Comparison of ENCODE assay signal across 8 cellular contexts in genomic region chr22:37804886-37805857, GRCh38. TPM values are rescaled to one million over a fixed set of nuclear protein-coding genes. Genes with fewer than 3 reads are reported as not detected.
A peak's percentile ranks its signal among the peaks of the same experiment; 100 is the strongest.
DNase-seq lines count a peak whose midpoint lies in the region; ATAC-seq and TF ChIP-seq lines count a peak whose summit lies in the region.

No MANE protein-coding gene starts in this region.

- H3K27ac ChIP-seq in GM23248 = peak overlapping the region; percentile 74
- peak overlapping the region; percentile 91 for H3K27ac ChIP-seq in esophagus (ENCODE audit: low read depth in 2 of 2, low read length in 1 of 2)

- H3K4me3 ChIP-seq in GM23248 = peak overlapping the region; percentile 76
- peak overlapping the region; percentile 58 to 76 for H3K4me3 ChIP-seq in esophagus (ENCODE audit: low read depth in 1 of 2, low read length in 2 of 2)
- H3K4me3 ChIP-seq in mucosa of descending colon = peak overlapping the region; percentile 33

- peak overlapping the region; percentile 88 for H3K9ac ChIP-seq in GM23248

- peaks cover 11% of the 10 kb centered on the region for H3K4me1 ChIP-seq in GM23248 (ENCODE audit: insufficient read depth)
- H3K4me1 ChIP-seq in esophagus (ENCODE audit: control insufficient read depth in 2 of 2, insufficient read depth in 2 of 2, low read length in 1 of 2) = peaks cover 2 to 10% of the 10 kb centered on the region in 2 donors
- peaks cover 29% of the 10 kb centered on the region for H3K4me1 ChIP-seq in mucosa of descending colon (ENCODE audit: low read depth)

- no peaks in the 10 kb centered on the region for H4K20me1 ChIP-seq in GM23248 (ENCODE audit: insufficient read depth)

- H3K4me2 ChIP-seq in GM23248 (ENCODE audit: unreplicated experiment) = peak overlapping the region; percentile 98

- WGBS in GM23248 (ENCODE audit: low coverage in 1 of 2, low lambda C conversion rate in 2 of 2, missing lambda C conversion rate in 2 of 2), 2 experiments = 2% methylated on average over 43 to 77 of the region's 90 CpGs
- WGBS in esophagus, 2 donors = 4% methylated on average over 85 to 90 of the region's 90 CpGs

- in situ Hi-C loops in GM23248 (cut with MboI) = no loop called here

- H3K9me3 ChIP-seq in GM23248 (ENCODE audit: low read depth) (no peaks in the 10 kb centered on the region), esophagus (ENCODE audit: control insufficient read depth in 2 of 2, insufficient read depth in 1 of 2, low read depth in 1 of 2, low read length in 1 of 2) (no peaks in the 10 kb centered on the region), mucosa of descending colon (no peaks in the 10 kb centered on the region)

- H3K36me3 ChIP-seq in GM23248 (ENCODE audit: low read depth) (no peaks in the 10 kb centered on the region), esophagus (ENCODE audit: control insufficient read depth in 2 of 2, insufficient read depth in 2 of 2, low read length in 1 of 2) (peaks cover 0 to 4% of the 10 kb centered on the region in 2 donors), mucosa of descending colon (ENCODE audit: low read depth) (no peaks in the 10 kb centered on the region)

- H2AFZ ChIP-seq in GM23248 = peak overlapping the region; percentile 78

- peak; percentile 96 for DNase-seq in 8988T
- DNase-seq in GM23248 = peak; percentile 88
- DNase-seq in OCI-M1 (lab: John Stamatoyannopoulos, UW) = peak; percentile 93
- DNase-seq in activated T-cell treated with anti-CD3 and anti-CD28 coated beads, Interleukin-2, amount 50 U/mL, for 48 hours = peak; percentile 82 to 88
- peak; percentile 92 to 98 (median 94) for DNase-seq in mucosa of descending colon
- DNase-seq in stimulated activated CD8-positive, alpha-beta memory T cell treated with anti-CD3 and anti-CD28 coated beads, Interleukin-2, amount 100 ng/mL, for 48 hours (ENCODE audit: low read depth in 2 of 2) = peak; percentile 51 to 70

- H3K27me3 ChIP-seq in GM23248 (replicated peaks; ENCODE audit: insufficient read depth) = no peaks in the 10 kb centered on the region
- H3K27me3 ChIP-seq in esophagus (ENCODE audit: control insufficient read depth in 1 of 2, insufficient read depth in 2 of 2, low read length in 2 of 2) = no peaks in the 10 kb centered on the region

- ATAC-seq in mucosa of descending colon (peak; percentile 72), HG02623 (IDR thresholded peaks at IDR 0.05; ENCODE audit: unreplicated experiment) (no peak)

- H3K9me2 ChIP-seq in GM23248 (ENCODE audit: insufficient read depth) = no peaks in the 10 kb centered on the region

- no peak for TF ChIP-seq CTCF in mucosa of descending colon (IDR thresholded peaks at IDR 0.05)

- intact Hi-C loops in mucosa of descending colon (cut with DNase I, micrococcal nuclease) = no loop called here

- peaks cover 14% of the 10 kb centered on the region for H3F3A ChIP-seq in GM23248 (ENCODE audit: insufficient read depth)

- peaks cover 20% of the 10 kb centered on the region; the same call in 1 of the 2 replicates for H3K79me2 ChIP-seq in GM23248 (ENCODE audit: insufficient read depth)

RNA-seq across cellular contexts. Expression of gene GCAT, which starts 2.6 kb away (rescaled TPM):
- total RNA-seq in GM23248 (2014; rRNA removed; shearing (Covaris generic)) = 36.1 and 73.7 TPM in 2 replicates
- polyA plus RNA-seq in GM23248 (2016; fragmentation: Nextera tagmentation; extraction: Ambion mirVana) (31.5 and 35.9 TPM in 2 replicates), esophagus (10 to 100 TPM; 20.1 to 31.8 TPM)
- 10 to 100 TPM in 2 of 3 donors, 1 to 10 TPM in 1; 9.2 to 15.6 (median 13.6) TPM for total RNA-seq in mucosa of descending colon

RNA-seq across cellular contexts. Expression of gene GALR3, which starts 18.0 kb away (rescaled TPM):
- total RNA-seq in GM23248 (2014; rRNA removed; shearing (Covaris generic)) = not detected in 2 replicates
- polyA plus RNA-seq in GM23248 (2016; fragmentation: Nextera tagmentation; extraction: Ambion mirVana) (not detected in 2 replicates), esophagus (under 1 TPM in 1 of 2 donors, not detected in 1; 0.02 TPM)
- not detected for total RNA-seq in mucosa of descending colon

RNA-seq across cellular contexts. Expression of gene ANKRD54, which starts 39.0 kb away (rescaled TPM):
- 31.0 and 58.0 TPM in 2 replicates for total RNA-seq in GM23248 (2014; rRNA removed; shearing (Covaris generic))
- polyA plus RNA-seq in GM23248 (2016; fragmentation: Nextera tagmentation; extraction: Ambion mirVana) (21.6 and 21.8 TPM in 2 replicates), esophagus (10 to 100 TPM; 15.2 to 18.7 TPM)
- total RNA-seq in mucosa of descending colon = 10 to 100 TPM; 18.2 to 36.7 (median 28.1) TPM

RNA-seq across cellular contexts. Expression of gene EIF3L, which starts 44.0 kb away (rescaled TPM):
- 323 and 346 TPM in 2 replicates for total RNA-seq in GM23248 (2014; rRNA removed; shearing (Covaris generic))
- polyA plus RNA-seq in GM23248 (2016; fragmentation: Nextera tagmentation; extraction: Ambion mirVana) (201 and 206 TPM in 2 replicates), esophagus (100 to 1,000 TPM; 113 to 265 TPM)
- 100 to 1,000 TPM; 365 to 477 (median 414) TPM for total RNA-seq in mucosa of descending colon
